ENCODE assay signal across 25 cellular contexts in the genomic region with DNA sequence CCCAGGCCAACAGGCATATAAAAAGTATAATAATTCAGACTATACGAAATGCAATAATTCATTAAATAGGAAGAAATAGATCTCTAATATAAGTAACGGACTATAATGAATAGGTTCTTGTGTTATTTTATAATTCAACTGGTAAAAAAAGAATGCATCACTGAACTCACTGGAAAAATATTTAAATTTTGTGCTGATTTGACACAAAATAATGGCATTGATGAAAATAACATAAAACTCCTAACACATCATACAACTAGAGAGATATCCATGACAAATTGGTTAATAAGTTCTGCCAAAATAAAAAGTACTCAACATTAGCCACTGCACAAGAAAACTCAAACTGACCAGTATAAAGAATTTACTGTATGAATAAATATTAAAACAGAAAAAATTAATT.
"Had no signal": no experiment of that assay in that cellular context is flagged by ENCODE, and none has a peak within 500 bp of the region (broad histone marks: within the 10 kb centered on the region; RNA-seq: fewer than 3 reads in every experiment).

No MANE protein-coding gene starts in this region.

- H3K27ac ChIP-seq: colonic mucosa, epithelial cell of prostate, esophagus squamous epithelium, gastrocnemius medialis, heart right ventricle, left lung, lower lobe of right lung had no signal

- H3K36me3 ChIP-seq: colonic mucosa, esophagus squamous epithelium, gastrocnemius medialis, heart right ventricle, left lung, lower lobe of right lung had no signal

- FAIRE-seq: endometrium, islet of Langerhans, keratinocyte had no signal

- DNase-seq: colonic mucosa; cortex of kidney; effector CD8-positive, alpha-beta T cell; effector memory CD8-positive, alpha-beta T cell; endodermal cell; erythroblast; esophagus squamous epithelium; foreskin fibroblast; foreskin melanocyte; gastrocnemius medialis; glutamatergic neuron; heart right ventricle; hippocampal formation; left cardiac atrium; left lung; left ventricle myocardium superior; lower lobe of right lung; mesenchymal stem cell; mucosa of descending colon; naive B cell had no signal

- ATAC-seq: effector memory CD8-positive, alpha-beta T cell; esophagus mucosa; gastrocnemius medialis; heart right ventricle; left cardiac atrium; left lung; left ventricle myocardium superior; lower lobe of right lung; mucosa of descending colon had no signal

- H3K4me3 ChIP-seq: colonic mucosa, esophagus squamous epithelium, gastrocnemius medialis, heart right ventricle, left lung, lower lobe of right lung, mucosa of descending colon had no signal

- H3K27me3 ChIP-seq: colonic mucosa, gastrocnemius medialis, heart right ventricle, left lung had no signal

- H3K4me1 ChIP-seq: colonic mucosa, esophagus squamous epithelium, gastrocnemius medialis, heart right ventricle, left lung, lower lobe of right lung had no signal

- H3K9me3 ChIP-seq: colonic mucosa, esophagus squamous epithelium, gastrocnemius medialis, heart right ventricle, left lung, lower lobe of right lung, mucosa of descending colon had no signal
